ENCODE assay signal across 8 cellular contexts in genomic region chr6:146857960-146858308, GRCh38.
A peak's percentile ranks its signal among the peaks of the same experiment; 100 is the strongest.
DNase-seq lines count a peak whose midpoint lies in the region; ATAC-seq, FAIRE-seq and TF ChIP-seq lines count a peak whose summit lies in the region.

No MANE protein-coding gene starts in this region.

- no peaks in the 10 kb centered on the region for H3K79me2 ChIP-seq in HCT116 (ENCODE audit: insufficient read depth, low read length)
- no peaks in the 10 kb centered on the region for H3K79me2 ChIP-seq in H1 (ENCODE audit: control insufficient read depth in 1 of 2, insufficient read depth in 2 of 2, low read length in 2 of 2)
- H3K79me2 ChIP-seq in neural progenitor cell (ENCODE audit: low read depth), result no peaks in the 10 kb centered on the region

- no peak overlapping the region for H3K14ac ChIP-seq in H1 (ENCODE audit: insufficient read length)

- H2BK20ac ChIP-seq in H1 (ENCODE audit: low read length), result no peak overlapping the region

- H3K9ac ChIP-seq in HCT116 (ENCODE audit: low read length) (no peak overlapping the region), H1 (replicated peaks in 1 of 4; ENCODE audit: extremely low read depth in 1 of 4, low read depth in 3 of 4, low read length in 3 of 4) (no peak overlapping the region), neural progenitor cell (no peak overlapping the region)

- H3K27me3 ChIP-seq in HCT116 (ENCODE audit: insufficient read depth, low read length), result no peaks in the 10 kb centered on the region
- no peaks in the 10 kb centered on the region for H3K27me3 ChIP-seq in H1 (replicated peaks in 1 of 4; ENCODE audit: control insufficient read depth in 3 of 4, extremely low read depth in 1 of 4, insufficient read depth in 3 of 4, low read length in 3 of 4)
- no peaks in the 10 kb centered on the region for H3K27me3 ChIP-seq in neural progenitor cell

- H3K36me3 Mint-ChIP-seq in neural progenitor cell, result no peaks in the 10 kb centered on the region
- peaks cover 1 to 6% of the 10 kb centered on the region in 2 donors for H3K36me3 Mint-ChIP-seq in activated naive CD4-positive, alpha-beta T cell treated with anti-CD3 and anti-CD28 coated beads, Interleukin-2, amount 50 U/mL, for 72 hours

- TF ChIP-seq EP300 in H1 (IDR thresholded peaks at IDR 0.05; ENCODE audit: borderline replicate concordance in 1 of 2, low read depth in 2 of 2, low read length in 2 of 2), result no peak

- peak overlapping the region; percentile 67 for H3K4me2 ChIP-seq in HCT116 (ENCODE audit: low read length)
- H3K4me2 ChIP-seq in H1 (ENCODE audit: insufficient read depth in 1 of 2, low read depth in 2 of 2, low read length in 2 of 2), result peak overlapping the region; percentile 22 to 70; a peak in 3 of 4 replicates
- H3K4me2 ChIP-seq in neural progenitor cell, result peak overlapping the region; percentile 69

- WGBS in H1 (ENCODE audit: extremely low coverage in 1 of 2, insufficient coverage in 1 of 2, insufficient read length in 1 of 2, insufficient replicate concordance in 2 of 2, low coverage in 1 of 2, low lambda C conversion rate in 2 of 2, missing lambda C conversion rate in 1 of 2), 2 experiments, result 21% methylated on average over 4 of the region's 4 CpGs; no CpG with 5 or more reads in 1 of the 2 experiments

- peak overlapping the region; percentile 74 for H3K56ac ChIP-seq in H1 (replicated peaks; ENCODE audit: insufficient read length, low read depth, low read length)

- no peak overlapping the region for H4K91ac ChIP-seq in H1 (replicated peaks; ENCODE audit: insufficient read length, low read length)

- H3K27ac ChIP-seq in HCT116 (ENCODE audit: low read depth, low read length), result no peak overlapping the region
- H3K27ac ChIP-seq in H1 (ENCODE audit: low read depth, low read length), result no peak overlapping the region
- no peak overlapping the region for H3K27ac ChIP-seq in neural progenitor cell

- no peak overlapping the region for H4K8ac ChIP-seq in H1 (ENCODE audit: extremely low read depth, insufficient read depth, low read length)

- H2BK15ac ChIP-seq in H1 (ENCODE audit: low read length), result no peak overlapping the region

- TF ChIP-seq CTCF in HCT116 (IDR thresholded peaks at IDR 0.05 in 2 of 3, conservative IDR thresholded peaks at IDR 0.05 in 1 of 3; ENCODE audit: borderline replicate concordance in 1 of 3, insufficient read depth in 1 of 3, low read depth in 2 of 3, low read length in 2 of 3) (no peak), H1 (IDR thresholded peaks at IDR 0.05; ENCODE audit: control extremely low read depth in 1 of 3, insufficient read depth in 1 of 3, low read depth in 1 of 3, low read length in 3 of 3) (no peak), neural progenitor cell (IDR thresholded peaks at IDR 0.05) (no peak)

- H3K4me3 Mint-ChIP-seq in neural progenitor cell, result peak overlapping the region; percentile 81

- TF ChIP-seq RAD21 in HCT116 (IDR thresholded peaks at IDR 0.05; ENCODE audit: low read depth) (no peak), H1 (IDR thresholded peaks at IDR 0.05 in 1 of 2, conservative IDR thresholded peaks at IDR 0.05 in 1 of 2; ENCODE audit: low read depth in 2 of 2, low read length in 2 of 2) (no peak)

- H4K5ac ChIP-seq in H1 (ENCODE audit: insufficient read length, low read depth, low read length), result no peak overlapping the region

- peak; percentile 59 for ATAC-seq in HCT116
- ATAC-seq in activated naive CD4-positive, alpha-beta T cell treated with anti-CD3 and anti-CD28 coated beads, Interleukin-2, amount 50 U/mL, for 72 hours, result no peak

- no peak overlapping the region for H3K4ac ChIP-seq in H1 (replicated peaks; ENCODE audit: insufficient read length, low read depth, low read length)

- H3K9me3 ChIP-seq in HCT116 (ENCODE audit: control insufficient read depth in 1 of 2, insufficient read depth in 1 of 2, low read depth in 1 of 2, low read length in 2 of 2) (no peaks in the 10 kb centered on the region), H1 (ENCODE audit: insufficient read depth in 2 of 2, low read depth in 1 of 2, low read length in 1 of 2) (no peaks in the 10 kb centered on the region), neural progenitor cell (ENCODE audit: low read depth) (no peaks in the 10 kb centered on the region)

- H4K20me1 ChIP-seq in HCT116 (ENCODE audit: insufficient read depth) (no peaks in the 10 kb centered on the region), H1 (replicated peaks in 1 of 2; ENCODE audit: control insufficient read depth in 1 of 2, insufficient read depth in 2 of 2, low read length in 2 of 2) (no peaks in the 10 kb centered on the region), neural progenitor cell (ENCODE audit: low read depth) (no peaks in the 10 kb centered on the region)

- no peaks in the 10 kb centered on the region for H3K36me3 ChIP-seq in HCT116 (ENCODE audit: control insufficient read depth in 1 of 2, insufficient read depth in 2 of 2, low read length in 2 of 2)
- no peaks in the 10 kb centered on the region for H3K36me3 ChIP-seq in H1 (ENCODE audit: control insufficient read depth in 2 of 4, insufficient read depth in 4 of 4, low read length in 3 of 4)
- H3K36me3 ChIP-seq in neural progenitor cell, result no peaks in the 10 kb centered on the region

- CTCF ChIA-PET in HCT116 (lab: Charles Lee) (interaction anchor here (1.7 kb wide), 1 partner anchor 9 kb away, joined by 4 read pairs; no protein-coding TSS in a partner anchor), H1 (lab: Charles Lee; ENCODE audit: partially characterized antibody) (interaction anchor here (0.9 to 1.2 kb wide), 2 partner anchors 10 to 423 kb away, joined by 3 read pairs; no protein-coding TSS in a partner anchor)

- intact Hi-C loops in HCT116 (cut with micrococcal nuclease), result loop anchor here (1.0 to 10.0 kb wide), 3 partner anchors 367 to 525 kb away; no protein-coding TSS in a partner anchor

- H3F3A ChIP-seq in neural progenitor cell (ENCODE audit: low read depth), result peaks cover 4% of the 10 kb centered on the region

- no peaks in the 10 kb centered on the region for H3K79me1 ChIP-seq in H1 (ENCODE audit: low read depth, low read length)

- RAD21 ChIA-PET in HCT116 (lab: Charles Lee; ENCODE audit: low non-redundant PET in 1 of 2, low total read pairs in 2 of 2, uncharacterized antibody in 2 of 2, unreplicated experiment in 2 of 2), result no interaction called here

- no peaks in the 10 kb centered on the region for H3K27me3 Mint-ChIP-seq in neural progenitor cell (ENCODE audit: insufficient read depth, low read depth)

- H2AFZ ChIP-seq in HCT116 (ENCODE audit: low read depth, low read length, poor library complexity, severe bottlenecking) (peak overlapping the region; percentile 91), H1 (ENCODE audit: low read length) (peak overlapping the region; percentile 10; the same call in 1 of the 2 replicates), neural progenitor cell (replicated peaks) (peak overlapping the region; percentile 86)

- peaks cover 9% of the 10 kb centered on the region for H3K4me1 Mint-ChIP-seq in neural progenitor cell

- POLR2A ChIA-PET in HCT116 (lab: Charles Lee) (no interaction called here), H1 (lab: Charles Lee; ENCODE audit: partially characterized antibody) (no interaction called here)

- H3K4me1 ChIP-seq in HCT116 (ENCODE audit: control insufficient read depth in 1 of 2, insufficient read depth in 2 of 2, low read length in 2 of 2) (peaks cover 0 to 5% of the 10 kb centered on the region in 2 experiments; a peak in 2 of 4 replicates), H1 (replicated peaks in 1 of 4; ENCODE audit: control insufficient read depth in 3 of 4, insufficient read depth in 4 of 4, low read length in 3 of 4) (peaks cover 0 to 2% (median 0%) of the 10 kb centered on the region in 4 experiments; a peak in 1 of 7 replicates), neural progenitor cell (peaks cover 8% of the 10 kb centered on the region)

- no peaks in the 10 kb centered on the region for H3K9me3 Mint-ChIP-seq in neural progenitor cell
- peaks cover under 1 to 8% of the 10 kb centered on the region in 2 donors for H3K9me3 Mint-ChIP-seq in activated naive CD4-positive, alpha-beta T cell treated with anti-CD3 and anti-CD28 coated beads, Interleukin-2, amount 50 U/mL, for 72 hours

- H3K18ac ChIP-seq in H1 (ENCODE audit: extremely low read depth, low read length), result no peak overlapping the region

- no peak overlapping the region for H2AK5ac ChIP-seq in H1 (ENCODE audit: low read depth, low read length)

- peak overlapping the region in 1 of 2 experiments; percentile 27; a peak in 1 of 4 replicates for H3K4me3 ChIP-seq in HCT116 (replicated peaks in 1 of 2; ENCODE audit: low read depth in 1 of 2, low read length in 2 of 2)
- peak overlapping the region in 3 of 4 experiments; percentile 23 to 58 (median 23); a peak in 6 of 8 replicates for H3K4me3 ChIP-seq in H1 (ENCODE audit: extremely low read depth in 1 of 4, insufficient read depth in 2 of 4, low read depth in 3 of 4, low read length in 4 of 4)
- H3K4me3 ChIP-seq in neural progenitor cell, result peak overlapping the region; percentile 47

- FAIRE-seq in GM12892 (lab: Jason Lieb, UNC) (peak; percentile 14), H1 (lab: Jason Lieb, UNC) (peak; percentile 82)

- peak overlapping the region; percentile 65 for H3K27ac Mint-ChIP-seq in neural progenitor cell
- H3K27ac Mint-ChIP-seq in activated naive CD4-positive, alpha-beta T cell treated with anti-CD3 and anti-CD28 coated beads, Interleukin-2, amount 50 U/mL, for 72 hours, result no peak overlapping the region

- H2BK120ac ChIP-seq in H1 (replicated peaks; ENCODE audit: low read depth, low read length), result no peak overlapping the region

- H3K23me2 ChIP-seq in H1 (ENCODE audit: low read depth, low read length), result no peaks in the 10 kb centered on the region; the same call in 1 of the 2 replicates

- BruUV-seq in HCT116 (replicated peaks; lab: Mats Ljungman, UMichigan), result no TSS peak

- H3K23ac ChIP-seq in H1 (ENCODE audit: insufficient read length), result no peak overlapping the region

- DNase-seq in GM12892 (ENCODE audit: insufficient read length) (no peak), HCT116 (ENCODE audit: low read depth, low spot score) (no peak), NCI-H748 treated with DMSO at 0.1 percent for 48 hours (lab: John Stamatoyannopoulos, UW) (peak; percentile 71), H1 (ENCODE audit: low read depth in 1 of 2, low spot score in 2 of 2) (peak in 1 of 2 experiments; percentile 51), neural progenitor cell (ENCODE audit: low spot score) (peak; percentile 51), erythroblast (lab: John Stamatoyannopoulos, UW) (no peak), NCI-H1694 (lab: John Stamatoyannopoulos, UW) (no peak)
- no peak for DNase-seq in activated naive CD4-positive, alpha-beta T cell treated with anti-CD3 and anti-CD28 coated beads, Interleukin-2, amount 50 U/mL, for 72 hours (ENCODE audit: low spot score in 2 of 2)

- peak overlapping the region; percentile 50; the same call in 1 of the 2 replicates for H2BK12ac ChIP-seq in H1 (ENCODE audit: low read depth, low read length)

- no peaks in the 10 kb centered on the region for H3K9me2 ChIP-seq in HCT116 (ENCODE audit: insufficient read depth)

- no peak overlapping the region for H2BK5ac ChIP-seq in H1 (ENCODE audit: low read depth, low read length)

- TF ChIP-seq POLR2A in GM12892 (IDR thresholded peaks at IDR 0.05; ENCODE audit: low read depth, low read length) (no peak), HCT116 (IDR thresholded peaks at IDR 0.05; ENCODE audit: borderline replicate concordance, extremely low read depth, insufficient read depth, insufficient read length) (no peak), H1 (IDR thresholded peaks at IDR 0.05; ENCODE audit: control extremely low read depth in 1 of 2, low read depth in 2 of 2, low read length in 2 of 2) (no peak), erythroblast (IDR thresholded peaks at IDR 0.05; ENCODE audit: low read length) (no peak)

Comparison
In these comparisons a context has a peak if more than half of its experiments do, and no peak if none do; other contexts are left out.
1. DNase-seq: peak in NCI-H748 treated with DMSO at 0.1 percent for 48 hours (single experiment) and neural progenitor cell (single experiment); none in GM12892 (single experiment), HCT116 (single experiment), erythroblast (0 of 2), NCI-H1694 (single experiment) and activated naive CD4-positive, alpha-beta T cell treated with anti-CD3 and anti-CD28 coated beads, Interleukin-2, amount 50 U/mL, for 72 hours (0 of 2).
2. H2AFZ ChIP-seq: peak in every context shown above with its lines; median percentile 91 in HCT116; 86 in neural progenitor cell; 10 in H1.
3. Peak in every context shown above with its lines, with median percentiles within 50 percentile points of each other: H3K4me2 ChIP-seq.